In the genomic region with DNA sequence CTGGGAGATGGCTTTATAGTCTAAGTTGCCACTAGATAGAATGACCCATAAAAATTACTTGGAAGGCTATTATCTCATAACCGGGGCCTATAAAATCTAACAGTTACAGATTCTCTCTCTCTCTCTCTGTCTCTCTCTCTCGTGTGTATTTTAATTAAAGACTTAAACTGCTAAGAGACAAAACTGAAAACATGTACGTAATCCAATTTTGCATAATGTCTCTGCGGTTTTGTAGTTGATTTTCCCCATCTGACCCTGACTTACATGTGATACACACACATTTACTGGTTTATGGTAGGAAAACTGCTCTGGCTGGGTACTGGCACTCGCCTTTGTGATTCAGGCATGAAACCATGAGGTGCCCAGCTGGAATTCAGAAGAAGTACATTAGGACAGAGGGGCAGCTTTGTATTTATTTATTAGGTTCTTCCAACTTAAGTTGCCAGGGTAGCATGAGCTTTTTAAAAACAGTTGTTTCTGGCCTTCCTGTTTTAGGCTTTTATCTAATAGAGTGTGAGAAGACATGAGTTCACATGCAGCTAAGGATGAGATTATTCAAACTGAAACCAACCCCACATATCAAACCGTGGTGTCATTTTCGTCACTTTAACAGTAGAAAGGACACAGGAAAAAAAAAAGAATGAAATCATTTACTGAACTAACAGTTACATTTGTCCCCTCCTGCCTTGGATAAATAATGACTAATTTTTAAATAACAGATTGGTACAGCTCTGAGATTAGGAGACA, we compare ENCODE assay signal across 8 cellular contexts.
DNase-seq lines count a peak whose midpoint lies in the region; ATAC-seq and FAIRE-seq lines count a peak whose summit lies in the region.

No MANE protein-coding gene starts in this region.

- ATAC-seq in Right ventricle myocardium inferior (peak; percentile 34), Right ventricle myocardium superior (ENCODE audit: poor library complexity) (no peak), HG02981 (IDR thresholded peaks at IDR 0.05; ENCODE audit: unreplicated experiment) (peak; percentile 62)

- FAIRE-seq in endometrium (lab: Jason Lieb, UNC): peak; percentile 4

- no peak for DNase-seq in Right ventricle myocardium inferior (ENCODE audit: missing footprints)
- DNase-seq in Right ventricle myocardium superior: no peak
- peak in 4 of 5 donors; percentile 30 to 90 (median 38) for DNase-seq in T-helper 1 cell
- DNase-seq in stimulated activated CD4-positive, alpha-beta T cell treated with anti-CD3 and anti-CD28 coated beads, Interleukin-15, amount 100 ng/mL, for 48 hours (ENCODE audit: low read depth in 2 of 2): peak; percentile 34 to 37
- no peak for DNase-seq in kidney glomerular epithelial cell (lab: John Stamatoyannopoulos, UW)
- DNase-seq in occipital lobe (lab: John Stamatoyannopoulos, UW): no peak

- intact Hi-C loops in Right ventricle myocardium inferior (cut with DNase I) (no loop called here), Right ventricle myocardium superior (cut with DNase I) (no loop called here)

Comparison
In these comparisons a context has a peak if more than half of its experiments do, and no peak if none do; other contexts are left out.
1. DNase-seq: peak in T-helper 1 cell (4 of 5) and stimulated activated CD4-positive, alpha-beta T cell treated with anti-CD3 and anti-CD28 coated beads, Interleukin-15, amount 100 ng/mL, for 48 hours (2 of 2); none in Right ventricle myocardium inferior (single experiment), Right ventricle myocardium superior (single experiment), kidney glomerular epithelial cell (single experiment) and occipital lobe (single experiment).